17 cellular contexts compared by ENCODE assay signal in genomic region chr11:64450168-64450560, GRCh38.
"Had no signal": no experiment of that assay in that cellular context is flagged by ENCODE, and none has a peak within 500 bp of the region (broad histone marks: within the 10 kb centered on the region; RNA-seq: fewer than 3 reads in every experiment).

No MANE protein-coding gene starts in this region.

- H3K9me3 Mint-ChIP-seq: activated CD4-positive, alpha-beta memory T cell treated with anti-CD3 and anti-CD28 coated beads for 36 hours; activated CD4-positive, alpha-beta T cell treated with anti-CD3 and anti-CD28 coated beads, Interleukin-2, amount 10 ng/mL, durations not matched to agents 24 days and 14 days; activated naive CD4-positive, alpha-beta T cell treated with anti-CD3 and anti-CD28 coated beads, Interleukin-2, amount 50 U/mL, for 72 hours; activated T-cell treated with anti-CD3 and anti-CD28 coated beads, Interleukin-2, amount 50 U/mL, for 24 hours; mesothelial cell of epicardium had no signal

- H3K9me3 ChIP-seq: esophagus squamous epithelium, pancreas, psoas muscle, suprapubic skin, tibial artery, upper lobe of right lung had no signal

- H3K36me3 Mint-ChIP-seq: activated CD4-positive, alpha-beta memory T cell treated with anti-CD3 and anti-CD28 coated beads for 36 hours; activated naive CD4-positive, alpha-beta T cell treated with anti-CD3 and anti-CD28 coated beads, Interleukin-2, amount 50 U/mL, for 72 hours; mesothelial cell of epicardium; naive B cell; stimulated activated naive B cell treated with anti-CD40 and anti-IgM and Interleukin-4, amounts not matched to agents 10 μg/mL and 1 μg/mL and 100 μg/mL, for 72 hours had no signal

- DNase-seq: esophagus squamous epithelium had no signal

- H3K4me3 ChIP-seq: lung had no signal

- H3K27me3 ChIP-seq: pancreas, tibial artery had no signal

- H3K27me3 Mint-ChIP-seq: naive B cell; stimulated activated naive B cell treated with anti-CD40 and anti-IgM and Interleukin-4, amounts not matched to agents 10 μg/mL and 1 μg/mL and 100 μg/mL, for 72 hours had no signal

- H3K27ac Mint-ChIP-seq: activated CD4-positive, alpha-beta memory T cell treated with anti-CD3 and anti-CD28 coated beads for 36 hours; activated CD4-positive, alpha-beta T cell treated with anti-CD3 and anti-CD28 coated beads, Interleukin-2, amount 10 ng/mL, durations not matched to agents 24 days and 14 days; activated naive CD4-positive, alpha-beta T cell treated with anti-CD3 and anti-CD28 coated beads, Interleukin-2, amount 50 U/mL, for 72 hours; activated T-cell treated with anti-CD3 and anti-CD28 coated beads, Interleukin-2, amount 50 U/mL, for 24 hours; mesothelial cell of epicardium had no signal

- H3K27ac ChIP-seq: epithelial cell of prostate, esophagus squamous epithelium, heart right ventricle, left ventricle myocardium inferior, pancreas, psoas muscle, suprapubic skin, upper lobe of right lung had no signal

- H3K36me3 ChIP-seq: esophagus squamous epithelium, heart right ventricle, left ventricle myocardium inferior, pancreas, suprapubic skin, tibial artery, upper lobe of right lung had no signal
